26 cellular contexts compared by ENCODE assay signal in the genomic region with DNA sequence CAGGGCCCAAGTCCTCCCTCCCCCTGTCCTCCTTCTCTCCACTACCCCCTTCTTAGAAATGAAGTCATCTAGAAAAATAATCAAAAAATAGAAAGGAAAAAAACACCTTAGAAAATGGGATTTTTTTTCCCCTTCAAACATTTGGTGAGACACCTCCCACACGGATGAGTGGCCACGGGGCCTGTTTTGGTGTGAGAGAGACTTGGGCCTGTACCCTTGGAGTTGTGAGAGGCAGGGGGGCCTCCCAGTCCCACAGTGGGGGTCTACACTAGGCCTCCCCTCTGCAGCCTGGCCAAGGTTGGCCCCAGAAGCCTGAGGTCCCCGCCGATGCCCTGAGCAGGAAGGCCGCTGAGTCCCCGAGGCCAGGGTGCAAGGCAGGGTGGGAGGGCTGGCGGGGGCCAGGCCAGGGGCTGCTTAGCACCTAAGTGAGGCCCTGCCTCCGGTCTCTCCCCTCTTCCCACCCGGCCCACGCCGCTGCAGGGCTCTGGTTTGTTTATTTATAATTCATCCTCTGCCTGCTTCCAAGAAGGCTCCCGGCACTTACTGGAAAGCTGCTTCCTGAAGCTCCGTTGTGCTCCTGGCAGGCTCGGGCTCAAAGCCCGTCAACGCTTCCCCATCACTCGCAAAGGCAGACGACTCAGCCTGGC. TPM values are rescaled to one million over a fixed set of nuclear protein-coding genes. Genes with fewer than 3 reads are reported as not detected.
DNase-seq lines count a peak whose midpoint lies in the region; ATAC-seq lines count a peak whose summit lies in the region.
"Had no signal": no experiment of that assay in that cellular context is flagged by ENCODE, and none has a peak within 500 bp of the region (broad histone marks: within the 10 kb centered on the region; RNA-seq: fewer than 3 reads in every experiment).

No MANE protein-coding gene starts in this region.

- no peaks in the 10 kb centered on the region for H3K36me3 ChIP-seq in adipocyte (ENCODE audit: control insufficient read depth, insufficient read depth, low read length, severe bottlenecking)
- H3K36me3 ChIP-seq: gastrocnemius medialis, upper lobe of right lung had no signal

- H3K4me3 ChIP-seq in adipocyte (ENCODE audit: low read length): no peak overlapping the region
- H3K4me3 ChIP-seq: gastrocnemius medialis, lung, upper lobe of right lung had no signal

- peak; percentile 62 for DNase-seq in G401 (ENCODE audit: low spot score)
- DNase-seq in adipocyte (ENCODE audit: low read depth): peak; percentile 34
- DNase-seq in left kidney (ENCODE audit: low read depth, low spot score): peak; percentile 19
- DNase-seq in stimulated activated effector memory CD8-positive, alpha-beta T cell treated with anti-CD3 and anti-CD28 coated beads, Interleukin-12 subunit alpha, Interleukin-12 subunit beta, amount 100 ng/mL, for 72 hours (ENCODE audit: low spot score in 2 of 2): no peak
- no peak for DNase-seq in left lobe of liver (ENCODE audit: low spot score)
- no peak for DNase-seq in Ammon's horn (ENCODE audit: low spot score)
- DNase-seq: ACHN; activated CD4-positive, alpha-beta T cell treated with anti-CD3 and anti-CD28 coated beads, Interleukin-2, amount 10 ng/mL, durations not matched to agents 24 days and 14 days; activated naive CD4-positive, alpha-beta T cell treated with anti-CD3 and anti-CD28 coated beads, Interleukin-2, amount 50 U/mL, for 16 hours; erythroblast; gastrocnemius medialis; kidney; NCI-H146; NCI-H2171; NCI-H526 treated with DMSO at 0.1 percent for 48 hours; OCI-M1; stimulated activated CD4-positive, alpha-beta T cell treated with anti-CD3 and anti-CD28 coated beads, Interleukin-4, amount 100 ng/mL, for 4 hours; upper lobe of right lung had no signal

- peaks cover 3% of the 10 kb centered on the region for H3K36me3 Mint-ChIP-seq in stimulated activated effector memory CD8-positive, alpha-beta T cell treated with anti-CD3 and anti-CD28 coated beads, Interleukin-12 subunit alpha, Interleukin-12 subunit beta, amount 100 ng/mL, for 72 hours
- H3K36me3 Mint-ChIP-seq: CD14-positive monocyte had no signal

- H3K9me3 Mint-ChIP-seq in stimulated activated effector memory CD8-positive, alpha-beta T cell treated with anti-CD3 and anti-CD28 coated beads, Interleukin-12 subunit alpha, Interleukin-12 subunit beta, amount 100 ng/mL, for 72 hours: no peaks in the 10 kb centered on the region
- H3K9me3 Mint-ChIP-seq: activated CD4-positive, alpha-beta T cell treated with anti-CD3 and anti-CD28 coated beads, Interleukin-2, amount 10 ng/mL, durations not matched to agents 24 days and 14 days; activated T-helper 1 cell treated with anti-CD3 and anti-CD28 coated beads, Interleukin-12 subunit alpha, Interleukin-12 subunit beta, Interleukin-2, Interleukin-4 antibody, amounts not matched to agents 30 ng/mL and 10 ng/mL and 1 ng/mL, durations not matched to agents 14 hours and 24 hours and 36 hours; stimulated activated naive CD8-positive, alpha-beta T cell treated with anti-CD3 and anti-CD28 coated beads, Interleukin-15, Interleukin-2, amounts not matched to agents 100 ng/mL and 50 ng/mL, for 24 hours had no signal

- no peak overlapping the region for H3K4me3 Mint-ChIP-seq in stimulated activated effector memory CD8-positive, alpha-beta T cell treated with anti-CD3 and anti-CD28 coated beads, Interleukin-12 subunit alpha, Interleukin-12 subunit beta, amount 100 ng/mL, for 72 hours
- H3K4me3 Mint-ChIP-seq: activated CD4-positive, alpha-beta T cell treated with anti-CD3 and anti-CD28 coated beads, Interleukin-2, amount 10 ng/mL, durations not matched to agents 24 days and 14 days; activated T-helper 1 cell treated with anti-CD3 and anti-CD28 coated beads, Interleukin-12 subunit alpha, Interleukin-12 subunit beta, Interleukin-2, Interleukin-4 antibody, amounts not matched to agents 30 ng/mL and 10 ng/mL and 1 ng/mL, durations not matched to agents 14 hours and 24 hours and 36 hours; CD14-positive monocyte; stimulated activated naive CD8-positive, alpha-beta T cell treated with anti-CD3 and anti-CD28 coated beads, Interleukin-15, Interleukin-2, amounts not matched to agents 100 ng/mL and 50 ng/mL, for 24 hours had no signal

- H3K27me3 ChIP-seq in adipocyte (replicated peaks; ENCODE audit: control insufficient read depth, insufficient read depth, low read length): no peaks in the 10 kb centered on the region
- H3K27me3 ChIP-seq: gastrocnemius medialis, upper lobe of right lung had no signal

- H3K4me1 Mint-ChIP-seq in stimulated activated effector memory CD8-positive, alpha-beta T cell treated with anti-CD3 and anti-CD28 coated beads, Interleukin-12 subunit alpha, Interleukin-12 subunit beta, amount 100 ng/mL, for 72 hours: peaks cover 10% of the 10 kb centered on the region

- peaks cover 16% of the 10 kb centered on the region for H3K4me1 ChIP-seq in adipocyte (ENCODE audit: control insufficient read depth, insufficient read depth, low read length)

- in situ Hi-C loops in G401 (cut with HindIII; ENCODE audit: low sequenced_read_pairs): no loop called here

- ATAC-seq in stimulated activated effector memory CD8-positive, alpha-beta T cell treated with anti-CD3 and anti-CD28 coated beads, Interleukin-12 subunit alpha, Interleukin-12 subunit beta, amount 100 ng/mL, for 72 hours: no peak
- ATAC-seq in left lobe of liver: no peak
- no peak for ATAC-seq in GM18520 (IDR thresholded peaks at IDR 0.05; ENCODE audit: unreplicated experiment)
- ATAC-seq in HG03159 (IDR thresholded peaks at IDR 0.05; ENCODE audit: unreplicated experiment): no peak
- ATAC-seq: gastrocnemius medialis, upper lobe of right lung had no signal

- H3K9me3 ChIP-seq in adipocyte (ENCODE audit: control insufficient read depth, low read length): no peaks in the 10 kb centered on the region
- H3K9me3 ChIP-seq: gastrocnemius medialis, upper lobe of right lung had no signal

- H3K27ac Mint-ChIP-seq in stimulated activated effector memory CD8-positive, alpha-beta T cell treated with anti-CD3 and anti-CD28 coated beads, Interleukin-12 subunit alpha, Interleukin-12 subunit beta, amount 100 ng/mL, for 72 hours: peak overlapping the region; percentile 45
- H3K27ac Mint-ChIP-seq: activated CD4-positive, alpha-beta T cell treated with anti-CD3 and anti-CD28 coated beads, Interleukin-2, amount 10 ng/mL, durations not matched to agents 24 days and 14 days; activated T-helper 1 cell treated with anti-CD3 and anti-CD28 coated beads, Interleukin-12 subunit alpha, Interleukin-12 subunit beta, Interleukin-2, Interleukin-4 antibody, amounts not matched to agents 30 ng/mL and 10 ng/mL and 1 ng/mL, durations not matched to agents 14 hours and 24 hours and 36 hours; stimulated activated naive CD8-positive, alpha-beta T cell treated with anti-CD3 and anti-CD28 coated beads, Interleukin-15, Interleukin-2, amounts not matched to agents 100 ng/mL and 50 ng/mL, for 24 hours had no signal

- no peak overlapping the region for H3K9ac ChIP-seq in adipocyte (ENCODE audit: low read length)
- H3K9ac ChIP-seq: KMS-11 had no signal

RNA-seq across cellular contexts. Expression of gene NPTX1, which starts 26.4 kb away (rescaled TPM):
- total RNA-seq in G401 (2014; rRNA removed; shearing (Covaris generic)): 0.07 and 0.12 TPM in 2 replicates
- 0.25 TPM for total RNA-seq in left lobe of liver
- total RNA-seq: HT-29 had no signal

RNA-seq across cellular contexts. Expression of gene ENDOV, which starts 35.1 kb away (rescaled TPM):
- 28.1 and 30.7 TPM in 2 replicates for total RNA-seq in G401 (2014; rRNA removed; shearing (Covaris generic))
- 15.6 TPM for total RNA-seq in left lobe of liver

Comparison
In these comparisons a context has a peak if more than half of its experiments do, and no peak if none do; other contexts are left out.
1. DNase-seq: peak in G401 (single experiment), adipocyte (single experiment) and left kidney (single experiment); none in stimulated activated effector memory CD8-positive, alpha-beta T cell treated with anti-CD3 and anti-CD28 coated beads, Interleukin-12 subunit alpha, Interleukin-12 subunit beta, amount 100 ng/mL, for 72 hours (0 of 2), left lobe of liver (single experiment) and Ammon's horn (single experiment).